Comparison of ENCODE assay signal across 8 cellular contexts in genomic region chr6:127516676-127517273, GRCh38. TPM values are rescaled to one million over a fixed set of nuclear protein-coding genes. Genes with fewer than 3 reads are reported as not detected.
DNase-seq lines count a peak whose midpoint lies in the region; ATAC-seq, FAIRE-seq and TF ChIP-seq lines count a peak whose summit lies in the region.

No MANE protein-coding gene starts in this region.

- TF ChIP-seq CTCF in kidney epithelial cell (IDR thresholded peaks at IDR 0.05; ENCODE audit: insufficient read depth, low read length, poor library complexity, severe bottlenecking): peak; percentile 86

- DNase-seq in 8988T: peak; percentile 49
- DNase-seq in GM12891 (ENCODE audit: insufficient read length, low spot score): peak; percentile 47
- DNase-seq in NCI-H1092 treated with DMSO at 0.1 percent for 48 hours (lab: John Stamatoyannopoulos, UW): peak; percentile 87
- DNase-seq in T-helper 2 cell: peak in 3 of 5 experiments; percentile 23 to 82 (median 29)
- DNase-seq in central memory CD4-positive, alpha-beta T cell: peak; percentile 48
- no peak for DNase-seq in kidney epithelial cell (ENCODE audit: low read depth)
- peak; percentile 40 to 43 for DNase-seq in stimulated activated CD4-positive, alpha-beta T cell treated with anti-CD3 and anti-CD28 coated beads, Interleukin-2, amount 100 ng/mL, for 48 hours

- peak; percentile 66 for ATAC-seq in HG02798 (IDR thresholded peaks at IDR 0.05; ENCODE audit: poor library complexity, unreplicated experiment)

- H3K27me3 ChIP-seq in kidney epithelial cell (ENCODE audit: control insufficient read depth, insufficient read depth, low read length): no peaks in the 10 kb centered on the region

- FAIRE-seq in GM12891 (lab: Jason Lieb, UNC): peak; percentile 88

- H3K36me3 ChIP-seq in kidney epithelial cell (ENCODE audit: control insufficient read depth, insufficient read depth, low read length): no peaks in the 10 kb centered on the region

- peak overlapping the region; percentile 53 for H3K4me3 ChIP-seq in kidney epithelial cell (ENCODE audit: low read depth, low read length)

- no peak for TF ChIP-seq POLR2A in GM12891 (IDR thresholded peaks at IDR 0.05; ENCODE audit: low read depth, low read length)

TF ChIP-seq in GM12891, 5 proteins besides CTCF, POLR2A, EP300 and RAD21:
- no peak for TF ChIP-seq POLR2AphosphoS5 (IDR thresholded peaks at IDR 0.05; ENCODE audit: low read depth, low read length)
- TF ChIP-seq TAF1 (IDR thresholded peaks at IDR 0.05; ENCODE audit: low read depth, low read length): no peak
- no peak for TF ChIP-seq PAX5 (IDR thresholded peaks at IDR 0.05; ENCODE audit: insufficient read depth, low read length, severe bottlenecking)
- TF ChIP-seq POU2F2 (IDR thresholded peaks at IDR 0.05; ENCODE audit: low read depth, low read length): no peak
- TF ChIP-seq SPI1 (IDR thresholded peaks at IDR 0.05; ENCODE audit: low read depth, low read length): no peak
TF ChIP-seq in GM12891: peak in this region for 0.

RNA-seq across cellular contexts. Expression of gene KIAA0408, which starts 57.6 kb away (rescaled TPM):
- polyA plus RNA-seq in GM12891 (2012; ENCODE audit: low read depth, missing spikeins): 0.76 TPM
- 3.6 and 13.5 TPM in 2 replicates for total RNA-seq in kidney epithelial cell
